ENCODE assay signal across 13 cellular contexts in genomic region chr9:94950040-94950732, GRCh38.
A peak's percentile ranks its signal among the peaks of the same experiment; 100 is the strongest.
DNase-seq lines count a peak whose midpoint lies in the region; ATAC-seq and TF ChIP-seq lines count a peak whose summit lies in the region.
"Had no signal": no experiment of that assay in that cellular context is flagged by ENCODE, and none has a peak within 500 bp of the region (broad histone marks: within the 10 kb centered on the region; RNA-seq: fewer than 3 reads in every experiment).

No MANE protein-coding gene starts in this region.

- H3K4me1 ChIP-seq in spleen = peaks cover 15 to 44% (median 33%) of the 10 kb centered on the region in 6 donors
- peaks cover 33% of the 10 kb centered on the region for H3K4me1 ChIP-seq in smooth muscle cell (ENCODE audit: low read depth)

- no peak for TF ChIP-seq POLR2A in spleen (IDR thresholded peaks at IDR 0.05)

- no peaks in the 10 kb centered on the region for H3K79me2 ChIP-seq in smooth muscle cell (ENCODE audit: low read depth)

- peaks cover 36% of the 10 kb centered on the region for H3F3A ChIP-seq in smooth muscle cell (ENCODE audit: low read depth)

- H3K4me3 ChIP-seq in spleen (no peak overlapping the region), smooth muscle cell (no peak overlapping the region)
- H3K4me3 ChIP-seq: suprapubic skin had no signal

- H3K9ac ChIP-seq in smooth muscle cell (ENCODE audit: low read depth) = no peak overlapping the region

- no peak overlapping the region for H2AFZ ChIP-seq in smooth muscle cell (ENCODE audit: low read depth)

- WGBS in spleen, 5 donors = 85 to 97% (median 90%) methylated on average over 5 to 6 of the region's 6 CpGs
- 84% methylated on average over 6 of the region's 6 CpGs for WGBS in smooth muscle cell (ENCODE audit: low lambda C conversion rate)

- H4K20me1 ChIP-seq in smooth muscle cell (ENCODE audit: low read depth) = no peaks in the 10 kb centered on the region

- no peaks in the 10 kb centered on the region for H3K9me3 ChIP-seq in spleen
- no peaks in the 10 kb centered on the region for H3K9me3 ChIP-seq in smooth muscle cell (replicated peaks; ENCODE audit: low read depth)
- H3K9me3 ChIP-seq: suprapubic skin had no signal

- TF ChIP-seq CTCF in VCaP (conservative IDR thresholded peaks at IDR 0.05) = no peak
- TF ChIP-seq CTCF in spleen (IDR thresholded peaks at IDR 0.05 in 8 of 11, conservative IDR thresholded peaks at IDR 0.05 in 3 of 11) = no peak
- TF ChIP-seq CTCF in smooth muscle cell (IDR thresholded peaks at IDR 0.05; ENCODE audit: borderline replicate concordance, insufficient read depth, poor library complexity, severe bottlenecking) = no peak

- H3K27me3 ChIP-seq in spleen (replicated peaks in 1 of 7) (no peaks in the 10 kb centered on the region), smooth muscle cell (ENCODE audit: low read depth) (no peaks in the 10 kb centered on the region)
- H3K27me3 ChIP-seq: suprapubic skin had no signal

- peak overlapping the region; percentile 42 for H3K27ac ChIP-seq in VCaP
- peak overlapping the region in 7 of 8 donors; percentile 48 to 85 (median 74) for H3K27ac ChIP-seq in spleen
- no peak overlapping the region for H3K27ac ChIP-seq in smooth muscle cell (ENCODE audit: low read depth)
- H3K27ac ChIP-seq: suprapubic skin had no signal

- H3K4me2 ChIP-seq in smooth muscle cell = no peak overlapping the region

- ATAC-seq in HG03520 (IDR thresholded peaks at IDR 0.05; ENCODE audit: unreplicated experiment) = no peak
- ATAC-seq: activated naive CD4-positive, alpha-beta T cell treated with anti-CD3 and anti-CD28 coated beads, Interleukin-2, amount 50 U/mL, for 72 hours had no signal

- H3K36me3 ChIP-seq in spleen (peaks cover 0 to 2% (median 0%) of the 10 kb centered on the region in 6 donors), smooth muscle cell (ENCODE audit: low read depth) (no peaks in the 10 kb centered on the region)
- H3K36me3 ChIP-seq: suprapubic skin had no signal

- intact Hi-C loops in spleen (cut with DNase I; ENCODE audit: low total_unique reads) = no loop called here

- DNase-seq in DMS153 (lab: John Stamatoyannopoulos, UW) = peak; percentile 31
- DNase-seq in DMS153 treated with DMSO at 0.1 percent for 48 hours (lab: John Stamatoyannopoulos, UW; ENCODE audit: unreplicated experiment) = no peak
- DNase-seq in kidney tubule cell (ENCODE audit: low spot score) = peak; percentile 49
- DNase-seq in spleen = no peak
- no peak for DNase-seq in smooth muscle cell (lab: John Stamatoyannopoulos, UW; ENCODE audit: unreplicated experiment)
- DNase-seq in activated CD4-positive, CD25-positive, alpha-beta regulatory T cell treated with anti-CD3 and anti-CD28 coated beads, Interleukin-2, amount 50 U/mL, for 72 hours = no peak
- DNase-seq: activated CD8-positive, alpha-beta memory T cell treated with anti-CD3 and anti-CD28 coated beads for 24 hours; GOT3; posterior cingulate gyrus had no signal

Comparison
In these comparisons a context has a peak if more than half of its experiments do, and no peak if none do; other contexts are left out.
1. DNase-seq: peak in DMS153 (single experiment) and kidney tubule cell (single experiment); none in DMS153 treated with DMSO at 0.1 percent for 48 hours (single experiment), spleen (single experiment), smooth muscle cell (single experiment) and activated CD4-positive, CD25-positive, alpha-beta regulatory T cell treated with anti-CD3 and anti-CD28 coated beads, Interleukin-2, amount 50 U/mL, for 72 hours (single experiment).